ENCODE assay signal across 18 cellular contexts in genomic region chr4:183211533-183211932, GRCh38.
A peak's percentile ranks its signal among the peaks of the same experiment; 100 is the strongest.
DNase-seq lines count a peak whose midpoint lies in the region; ATAC-seq and TF ChIP-seq lines count a peak whose summit lies in the region.
"Had no signal": no experiment of that assay in that cellular context is flagged by ENCODE, and none has a peak within 500 bp of the region (broad histone marks: within the 10 kb centered on the region; RNA-seq: fewer than 3 reads in every experiment).

No MANE protein-coding gene starts in this region.

- ATAC-seq in GM23338 (peak; percentile 48), body of pancreas (peak; percentile 62), GM19467 (IDR thresholded peaks at IDR 0.05; ENCODE audit: unreplicated experiment) (no peak), GM18868 (IDR thresholded peaks at IDR 0.05; ENCODE audit: unreplicated experiment) (no peak)
- ATAC-seq in activated naive CD8-positive, alpha-beta T cell treated with anti-CD3 and anti-CD28 coated beads, Interleukin-2, amount 50 U/mL, for 24 hours, result no peak
- ATAC-seq: CD8-positive, alpha-beta T cell; HCT116 had no signal

- H3K9ac ChIP-seq in OCI-LY3 (ENCODE audit: low read length), result peak overlapping the region; percentile 45
- H3K9ac ChIP-seq: BLaER1 had no signal

- H3F3A ChIP-seq in GM23338 (replicated peaks; ENCODE audit: low read depth), result no peaks in the 10 kb centered on the region

- no peaks in the 10 kb centered on the region for H3K9me2 ChIP-seq in GM23338 (ENCODE audit: insufficient read depth)

- no peak overlapping the region; the same call in 1 of the 2 replicates for H3K27ac ChIP-seq in GM23338 (ENCODE audit: low read depth)
- H3K27ac ChIP-seq in OCI-LY3 (ENCODE audit: low read length), result no peak overlapping the region; the same call in 1 of the 2 replicates
- H3K27ac ChIP-seq in body of pancreas, result no peak overlapping the region
- H3K27ac ChIP-seq: 22Rv1, BLaER1, C4-2B had no signal

- no peak for TF ChIP-seq POLR2A in body of pancreas (IDR thresholded peaks at IDR 0.05)

- H2AFZ ChIP-seq in GM23338 (no peak overlapping the region), OCI-LY3 (ENCODE audit: low read depth, low read length) (peak overlapping the region; percentile 59; the same call in 1 of the 2 replicates)

- H3K36me3 ChIP-seq in GM23338 (ENCODE audit: insufficient read depth), result peaks cover 11% of the 10 kb centered on the region
- H3K36me3 ChIP-seq in OCI-LY3 (replicated peaks; ENCODE audit: low read depth, low read length), result no peaks in the 10 kb centered on the region
- no peaks in the 10 kb centered on the region for H3K36me3 ChIP-seq in body of pancreas (replicated peaks in 1 of 2; ENCODE audit: insufficient read depth in 1 of 2, low read depth in 2 of 2)
- H3K36me3 ChIP-seq: BLaER1 had no signal

- no peak overlapping the region for H3K4me3 ChIP-seq in GM23338
- H3K4me3 ChIP-seq in OCI-LY3 (ENCODE audit: low read length), result peak overlapping the region; percentile 75
- no peak overlapping the region for H3K4me3 ChIP-seq in body of pancreas
- H3K4me3 ChIP-seq: BLaER1 had no signal

- H3K9me3 Mint-ChIP-seq in GM23338 (no peaks in the 10 kb centered on the region), progenitor cell of endocrine pancreas (ENCODE audit: low read depth) (no peaks in the 10 kb centered on the region)
- no peaks in the 10 kb centered on the region for H3K9me3 Mint-ChIP-seq in activated naive CD8-positive, alpha-beta T cell treated with anti-CD3 and anti-CD28 coated beads, Interleukin-2, amount 50 U/mL, for 24 hours
- H3K9me3 Mint-ChIP-seq: CD8-positive, alpha-beta T cell had no signal

- H3K27me3 ChIP-seq in GM23338 (ENCODE audit: insufficient read depth), result no peaks in the 10 kb centered on the region
- H3K27me3 ChIP-seq in OCI-LY3 (ENCODE audit: low read depth, low read length), result no peaks in the 10 kb centered on the region
- no peaks in the 10 kb centered on the region for H3K27me3 ChIP-seq in body of pancreas
- H3K27me3 ChIP-seq: BLaER1 had no signal

- intact Hi-C loops in body of pancreas (cut with DNase I), result no loop called here

- H3K27me3 Mint-ChIP-seq in GM23338 (ENCODE audit: insufficient read depth, low read depth, poor library complexity), result no peaks in the 10 kb centered on the region
- H3K27me3 Mint-ChIP-seq in progenitor cell of endocrine pancreas, result no peaks in the 10 kb centered on the region
- peaks cover 2% of the 10 kb centered on the region for H3K27me3 Mint-ChIP-seq in activated naive CD8-positive, alpha-beta T cell treated with anti-CD3 and anti-CD28 coated beads, Interleukin-2, amount 50 U/mL, for 24 hours

- H3K4me3 Mint-ChIP-seq in GM23338 (no peak overlapping the region), progenitor cell of endocrine pancreas (ENCODE audit: low read depth) (no peak overlapping the region)
- no peak overlapping the region for H3K4me3 Mint-ChIP-seq in activated naive CD8-positive, alpha-beta T cell treated with anti-CD3 and anti-CD28 coated beads, Interleukin-2, amount 50 U/mL, for 24 hours
- H3K4me3 Mint-ChIP-seq: B cell; CD4-positive, CD25-positive, alpha-beta regulatory T cell; CD8-positive, alpha-beta T cell had no signal

- no peak for DNase-seq in GM23338 (ENCODE audit: low spot score)
- DNase-seq in body of pancreas, result peak in 3 of 4 donors; percentile 21 to 48 (median 21)
- DNase-seq in progenitor cell of endocrine pancreas (ENCODE audit: low spot score, unreplicated experiment), result no peak
- no peak for DNase-seq in activated naive CD8-positive, alpha-beta T cell treated with anti-CD3 and anti-CD28 coated beads, Interleukin-2, amount 50 U/mL, for 24 hours
- DNase-seq: CD4-positive, CD25-positive, alpha-beta regulatory T cell; CD8-positive, alpha-beta T cell; DMS153; DND-41; H7 had no signal

- H3K79me2 ChIP-seq in GM23338 (replicated peaks; ENCODE audit: insufficient read depth) (peaks cover 38% of the 10 kb centered on the region), OCI-LY3 (ENCODE audit: low read length) (no peaks in the 10 kb centered on the region)

- 46 to 55% methylated on average over 8 of the region's 8 CpGs for WGBS in body of pancreas, 2 donors

- H3K4me1 Mint-ChIP-seq in GM23338 (peaks cover 25% of the 10 kb centered on the region), progenitor cell of endocrine pancreas (ENCODE audit: low read depth) (peaks cover 3% of the 10 kb centered on the region)
- no peaks in the 10 kb centered on the region for H3K4me1 Mint-ChIP-seq in activated naive CD8-positive, alpha-beta T cell treated with anti-CD3 and anti-CD28 coated beads, Interleukin-2, amount 50 U/mL, for 24 hours
- H3K4me1 Mint-ChIP-seq: B cell; CD4-positive, CD25-positive, alpha-beta regulatory T cell had no signal

- H3K9me3 ChIP-seq in OCI-LY3 (ENCODE audit: insufficient read depth, low read length) (no peaks in the 10 kb centered on the region), body of pancreas (no peaks in the 10 kb centered on the region)
- H3K9me3 ChIP-seq: BLaER1, Caco-2 had no signal

- TF ChIP-seq CTCF in GM23338 (conservative IDR thresholded peaks at IDR 0.05; ENCODE audit: low read depth in 2 of 2) (no peak), OCI-LY3 (IDR thresholded peaks at IDR 0.05; ENCODE audit: low read depth, low read length) (no peak), body of pancreas (IDR thresholded peaks at IDR 0.05) (no peak), progenitor cell of endocrine pancreas (IDR thresholded peaks at IDR 0.05; ENCODE audit: unreplicated experiment) (no peak)

- H3K27ac Mint-ChIP-seq in GM23338 (no peak overlapping the region), progenitor cell of endocrine pancreas (peak overlapping the region; percentile 55)
- no peak overlapping the region for H3K27ac Mint-ChIP-seq in activated naive CD8-positive, alpha-beta T cell treated with anti-CD3 and anti-CD28 coated beads, Interleukin-2, amount 50 U/mL, for 24 hours
- H3K27ac Mint-ChIP-seq: B cell; CD4-positive, CD25-positive, alpha-beta regulatory T cell; CD8-positive, alpha-beta T cell had no signal

- H3K4me1 ChIP-seq in GM23338 (ENCODE audit: insufficient read depth), result peaks cover 19% of the 10 kb centered on the region
- H3K4me1 ChIP-seq in OCI-LY3 (ENCODE audit: low read length), result peaks cover 23% of the 10 kb centered on the region
- peaks cover 6% of the 10 kb centered on the region for H3K4me1 ChIP-seq in body of pancreas
- H3K4me1 ChIP-seq: BLaER1, Caco-2 had no signal

- no peak overlapping the region for H3K4me2 ChIP-seq in GM23338
- peak overlapping the region; percentile 79 for H3K4me2 ChIP-seq in OCI-LY3 (ENCODE audit: low read length)
- H3K4me2 ChIP-seq: BLaER1 had no signal

- H3K36me3 Mint-ChIP-seq in GM23338 (ENCODE audit: low read depth) (peaks cover 30% of the 10 kb centered on the region), progenitor cell of endocrine pancreas (ENCODE audit: insufficient read depth) (peaks cover 8% of the 10 kb centered on the region)
- H3K36me3 Mint-ChIP-seq in activated naive CD8-positive, alpha-beta T cell treated with anti-CD3 and anti-CD28 coated beads, Interleukin-2, amount 50 U/mL, for 24 hours (ENCODE audit: low read depth), result no peaks in the 10 kb centered on the region
- H3K36me3 Mint-ChIP-seq: CD4-positive, CD25-positive, alpha-beta regulatory T cell; CD8-positive, alpha-beta T cell had no signal

- no peaks in the 10 kb centered on the region; the same call in none of the 2 replicates for H4K20me1 ChIP-seq in GM23338 (replicated peaks; ENCODE audit: insufficient read depth)
- H4K20me1 ChIP-seq in OCI-LY3 (ENCODE audit: insufficient read depth, low read length), result no peaks in the 10 kb centered on the region
- H4K20me1 ChIP-seq: BLaER1 had no signal

TF ChIP-seq in GM23338, 12 proteins besides CTCF, POLR2A, EP300 and RAD21 (continues in another document):
- no peak for TF ChIP-seq ZNF331 (CRISPR knock-in tag; IDR thresholded peaks at IDR 0.05; ENCODE audit: low read depth)
- TF ChIP-seq EZH2 (IDR thresholded peaks at IDR 0.05; ENCODE audit: low read depth, unreplicated experiment), result no peak
- no peak for TF ChIP-seq EZH2phosphoT487 (IDR thresholded peaks at IDR 0.05; ENCODE audit: unreplicated experiment)
- no peak for TF ChIP-seq POLR2AphosphoS5 (IDR thresholded peaks at IDR 0.05; ENCODE audit: low read depth)
- TF ChIP-seq ZNF114 (CRISPR knock-in tag; IDR thresholded peaks at IDR 0.05), result no peak
- no peak for TF ChIP-seq CREB1 (CRISPR knock-in tag; IDR thresholded peaks at IDR 0.05; ENCODE audit: low read depth)

Comparison
In these comparisons a context has a peak if more than half of its experiments do, and no peak if none do; other contexts are left out.
1. ATAC-seq: peak in GM23338 (single experiment) and body of pancreas (single experiment); none in activated naive CD8-positive, alpha-beta T cell treated with anti-CD3 and anti-CD28 coated beads, Interleukin-2, amount 50 U/mL, for 24 hours (single experiment), GM19467 (single experiment) and GM18868 (single experiment).
2. DNase-seq: peak in body of pancreas (3 of 4); none in GM23338 (single experiment), progenitor cell of endocrine pancreas (single experiment) and activated naive CD8-positive, alpha-beta T cell treated with anti-CD3 and anti-CD28 coated beads, Interleukin-2, amount 50 U/mL, for 24 hours (single experiment).